13 cellular contexts compared by ENCODE assay signal in genomic region chr14:70289138-70289537, GRCh38.
DNase-seq lines count a peak whose midpoint lies in the region; ATAC-seq and TF ChIP-seq lines count a peak whose summit lies in the region.
"Had no signal": no experiment of that assay in that cellular context is flagged by ENCODE, and none has a peak within 500 bp of the region (broad histone marks: within the 10 kb centered on the region; RNA-seq: fewer than 3 reads in every experiment).

No MANE protein-coding gene starts in this region.

- H3K27me3 ChIP-seq in BE2C = no peaks in the 10 kb centered on the region

- in situ Hi-C loops in GM13976 (cut with MboI; ENCODE audit: low sequenced_read_pairs, unreplicated experiment) = no loop called here

- H3K36me3 ChIP-seq in BE2C = no peaks in the 10 kb centered on the region
- H3K36me3 ChIP-seq: esophagus muscularis mucosa had no signal

- no peaks in the 10 kb centered on the region for H3K9me3 Mint-ChIP-seq in activated T-cell treated with anti-CD3 and anti-CD28 coated beads, Interleukin-2, amount 50 U/mL, for 72 hours
- H3K9me3 Mint-ChIP-seq: T-helper 1 cell treated with Interleukin-12 subunit alpha and Interleukin-12 subunit beta and Interleukin-4 antibody, amounts not matched to agents 30 μg/mL and 1 μg/mL, for 36 hours had no signal

- TF ChIP-seq CTCF in GM13976 (IDR thresholded peaks at IDR 0.05; ENCODE audit: borderline replicate concordance, control extremely low read depth, extremely low read depth, insufficient read depth, missing control alignments) (no peak), BE2C (IDR thresholded peaks at IDR 0.05; ENCODE audit: low read depth, low read length) (no peak)

- peak; percentile 60 to 75 for ATAC-seq in activated T-cell treated with anti-CD3 and anti-CD28 coated beads, Interleukin-2, amount 50 U/mL, for 72 hours (replicated peaks in 1 of 2)
- no peak for ATAC-seq in HG03439 (IDR thresholded peaks at IDR 0.05; ENCODE audit: unreplicated experiment)

- no peaks in the 10 kb centered on the region for H3K4me1 Mint-ChIP-seq in activated T-cell treated with anti-CD3 and anti-CD28 coated beads, Interleukin-2, amount 50 U/mL, for 72 hours (ENCODE audit: low read depth)
- H3K4me1 Mint-ChIP-seq: brain had no signal

- no peak overlapping the region for H3K27ac Mint-ChIP-seq in activated T-cell treated with anti-CD3 and anti-CD28 coated beads, Interleukin-2, amount 50 U/mL, for 72 hours
- H3K27ac Mint-ChIP-seq: brain; T-helper 1 cell treated with Interleukin-12 subunit alpha and Interleukin-12 subunit beta and Interleukin-4 antibody, amounts not matched to agents 30 μg/mL and 1 μg/mL, for 36 hours had no signal

- peak overlapping the region; percentile 8 to 46 for H3K4me3 Mint-ChIP-seq in activated T-cell treated with anti-CD3 and anti-CD28 coated beads, Interleukin-2, amount 50 U/mL, for 72 hours
- H3K4me3 Mint-ChIP-seq: brain; T-helper 1 cell treated with Interleukin-12 subunit alpha and Interleukin-12 subunit beta and Interleukin-4 antibody, amounts not matched to agents 30 μg/mL and 1 μg/mL, for 36 hours had no signal

- H3K4me1 ChIP-seq in BE2C = no peaks in the 10 kb centered on the region
- H3K4me1 ChIP-seq: esophagus muscularis mucosa had no signal

- H3K36me3 Mint-ChIP-seq in activated T-cell treated with anti-CD3 and anti-CD28 coated beads, Interleukin-2, amount 50 U/mL, for 72 hours (ENCODE audit: insufficient read depth in 2 of 2) = no peaks in the 10 kb centered on the region
- H3K36me3 Mint-ChIP-seq: brain had no signal

- H3K9me3 ChIP-seq in BE2C = no peaks in the 10 kb centered on the region
- H3K9me3 ChIP-seq: esophagus muscularis mucosa had no signal

- H3K27me3 Mint-ChIP-seq in activated T-cell treated with anti-CD3 and anti-CD28 coated beads, Interleukin-2, amount 50 U/mL, for 72 hours (ENCODE audit: low read depth) = no peaks in the 10 kb centered on the region

- no peak overlapping the region for H3K4me3 ChIP-seq in BE2C (ENCODE audit: low read depth, low read length)
- H3K4me3 ChIP-seq: esophagus muscularis mucosa had no signal

- DNase-seq in GM13976 (ENCODE audit: low spot score) (peak; percentile 33), OCI-M1 (lab: John Stamatoyannopoulos, UW) (peak; percentile 67), pons (ENCODE audit: low spot score) (no peak), BE2C (no peak), dermis blood vessel endothelial cell (no peak)
- DNase-seq in activated T-cell treated with anti-CD3 and anti-CD28 coated beads, Interleukin-2, amount 50 U/mL, for 72 hours = peak; percentile 47 to 54
- peak in 2 of 3 experiments; percentile 1 for DNase-seq in stimulated activated CD4-positive, alpha-beta T cell treated with anti-CD3 and anti-CD28 coated beads, TNF-alpha, amount 100 ng/mL, for 4 hours (ENCODE audit: low read depth in 3 of 3)
- DNase-seq: EL, NCI-H524 had no signal

Comparison
In these comparisons a context has a peak if more than half of its experiments do, and no peak if none do; other contexts are left out.
1. DNase-seq: peak in GM13976 (single experiment), OCI-M1 (single experiment), activated T-cell treated with anti-CD3 and anti-CD28 coated beads, Interleukin-2, amount 50 U/mL, for 72 hours (2 of 2) and stimulated activated CD4-positive, alpha-beta T cell treated with anti-CD3 and anti-CD28 coated beads, TNF-alpha, amount 100 ng/mL, for 4 hours (2 of 3); none in pons (single experiment), BE2C (single experiment) and dermis blood vessel endothelial cell (single experiment).